21 cellular contexts compared by ENCODE assay signal in genomic region chr2:166385313-166385712, GRCh38.
"Had no signal": no experiment of that assay in that cellular context is flagged by ENCODE, and none has a peak within 500 bp of the region (broad histone marks: within the 10 kb centered on the region; RNA-seq: fewer than 3 reads in every experiment).

No MANE protein-coding gene starts in this region.

- DNase-seq: cortex of kidney; effector memory CD8-positive, alpha-beta T cell; esophagus squamous epithelium; foreskin melanocyte; glutamatergic neuron; heart right ventricle; islet precursor cell; naive B cell; stimulated activated CD4-positive, alpha-beta T cell treated with anti-CD3 and anti-CD28 coated beads, Interleukin-2, amount 100 ng/mL, for 24 hours; stimulated activated CD4-positive, alpha-beta T cell treated with anti-CD3 and anti-CD28 coated beads, Interleukin-4, amount 100 ng/mL, for 24 hours; stimulated activated naive CD4-positive, alpha-beta T cell treated with Interleukin-2 at 50 U/mL for 16 hours; testis; tibial artery had no signal

- H3K27me3 ChIP-seq: esophagus squamous epithelium, heart right ventricle, testis, tibial artery had no signal

- ATAC-seq: effector memory CD8-positive, alpha-beta T cell; heart right ventricle; mucosa of descending colon; natural killer cell treated with Interleukin-12 subunit alpha and Interleukin-12 subunit beta and Interleukin-15 and Interleukin-18, amount 100 ng/mL, for 72 hours; sciatic nerve; stimulated activated effector memory CD8-positive, alpha-beta T cell treated with anti-CD3 and anti-CD28 coated beads, Interleukin-12 subunit alpha, Interleukin-12 subunit beta, amount 100 ng/mL, for 72 hours had no signal

- H3K9me3 ChIP-seq: esophagus squamous epithelium, heart right ventricle, mucosa of descending colon, neutrophil, testis, tibial artery had no signal

- H3K79me2 ChIP-seq: parathyroid adenoma had no signal

- H3K36me3 ChIP-seq: esophagus squamous epithelium, heart right ventricle, neutrophil, tibial artery had no signal

- H3K4me3 ChIP-seq: esophagus squamous epithelium, heart right ventricle, lung, mucosa of descending colon, testis, tibial artery had no signal

- H2AFZ ChIP-seq: parathyroid adenoma had no signal

- H3K9ac ChIP-seq: parathyroid adenoma had no signal

- H3K4me1 ChIP-seq: esophagus squamous epithelium, heart right ventricle, parathyroid adenoma, testis, tibial artery had no signal

- FAIRE-seq: urothelium cell line had no signal

- H3K27ac ChIP-seq: esophagus squamous epithelium, heart right ventricle, neutrophil, parathyroid adenoma, testis, tibial artery had no signal
